24 cellular contexts compared by ENCODE assay signal in the genomic region with DNA sequence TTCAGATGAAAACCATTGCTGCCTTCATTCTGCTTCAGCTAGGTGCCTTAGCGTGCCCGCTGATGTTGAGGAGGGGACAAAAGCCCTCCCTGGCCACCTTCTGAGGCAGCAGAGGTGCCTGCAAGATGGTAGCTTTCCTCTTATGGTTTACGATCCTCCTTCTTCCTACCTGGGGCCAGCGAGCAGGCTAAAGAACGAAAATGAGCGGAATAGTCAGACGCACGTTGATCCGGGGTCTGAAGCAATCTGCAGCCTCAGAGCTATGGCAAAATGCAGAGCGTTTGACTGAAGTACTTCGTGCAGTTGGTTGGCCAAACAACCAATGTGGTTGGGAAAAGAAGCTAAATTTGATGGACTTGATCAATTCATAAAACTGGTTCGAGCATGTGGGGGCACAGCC.
"Had no signal": no experiment of that assay in that cellular context is flagged by ENCODE, and none has a peak within 500 bp of the region (broad histone marks: within the 10 kb centered on the region; RNA-seq: fewer than 3 reads in every experiment).

No MANE protein-coding gene starts in this region.

- H3K9me3 ChIP-seq: ovary, psoas muscle, right lobe of liver, sigmoid colon, stomach, thoracic aorta, thyroid gland, tibial nerve, upper lobe of left lung, vagina had no signal

- H3K4me3 ChIP-seq: neural progenitor cell, ovary, psoas muscle, right lobe of liver, sigmoid colon, stomach, thoracic aorta, thyroid gland, tibial nerve, upper lobe of left lung, vagina had no signal

- DNase-seq: occipital lobe; ovary; posterior cingulate gyrus; psoas muscle; right cardiac atrium; right lobe of liver; sigmoid colon; small intestine; stimulated activated CD4-positive, alpha-beta T cell treated with anti-CD3 and anti-CD28 coated beads, Interleukin-15, amount 100 ng/mL, for 24 hours; stimulated activated CD4-positive, alpha-beta T cell treated with anti-CD3 and anti-CD28 coated beads, Interleukin-2, amount 100 ng/mL, for 24 hours; stimulated activated CD4-positive, alpha-beta T cell treated with anti-CD3 and anti-CD28 coated beads, Interleukin-2, amount 100 ng/mL, for 48 hours; stimulated activated CD4-positive, alpha-beta T cell treated with anti-CD3 and anti-CD28 coated beads, Interleukin-4, amount 100 ng/mL, for 24 hours; stimulated activated naive B cell treated with anti-CD40 and anti-IgM and Interleukin-4, amounts not matched to agents 10 μg/mL and 1 μg/mL and 100 μg/mL, for 72 hours; stimulated activated naive CD4-positive, alpha-beta T cell treated with Interleukin-2 at 50 U/mL for 16 hours; stomach; thyroid gland; trophoblast cell; upper lobe of left lung had no signal

- H3K36me3 ChIP-seq: neural progenitor cell, ovary, right lobe of liver, sigmoid colon, stomach, thoracic aorta, thyroid gland, tibial nerve, upper lobe of left lung, vagina had no signal

- H3K27ac ChIP-seq: neural progenitor cell, ovary, parathyroid adenoma, psoas muscle, right lobe of liver, sigmoid colon, stomach, thoracic aorta, thyroid gland, tibial nerve, upper lobe of left lung, vagina had no signal

- H3K4me1 ChIP-seq: parathyroid adenoma, psoas muscle, right lobe of liver, sigmoid colon, stomach, thyroid gland, tibial nerve, upper lobe of left lung, vagina had no signal

- ATAC-seq: psoas muscle; right cardiac atrium; right lobe of liver; stimulated activated effector memory CD8-positive, alpha-beta T cell treated with anti-CD3 and anti-CD28 coated beads, Interleukin-12 subunit alpha, Interleukin-12 subunit beta, amount 100 ng/mL, for 72 hours; stimulated activated naive B cell treated with anti-CD40 and anti-IgM and Interleukin-4, amounts not matched to agents 10 μg/mL and 1 μg/mL and 100 μg/mL, for 72 hours had no signal
